ENCODE assay signal across 1 cellular context in genomic region chr5:173512637-173513435, GRCh38.
TF ChIP-seq lines count a peak whose summit lies in the region.

No MANE protein-coding gene starts in this region.

TF ChIP-seq in IMR-90, 13 proteins besides CTCF, POLR2A, EP300 and RAD21:
- no peak for TF ChIP-seq MXI1 (IDR thresholded peaks at IDR 0.05; ENCODE audit: borderline replicate concordance, low read depth, low read length)
- TF ChIP-seq USF2 (IDR thresholded peaks at IDR 0.05; ENCODE audit: low read depth, low read length), result no peak
- TF ChIP-seq MAFK (IDR thresholded peaks at IDR 0.05; ENCODE audit: low read depth, low read length), result no peak
- TF ChIP-seq BHLHE40 (IDR thresholded peaks at IDR 0.05; ENCODE audit: low read depth, low read length), result no peak
- TF ChIP-seq NFE2L2 (IDR thresholded peaks at IDR 0.05; ENCODE audit: low read depth, low read length), result no peak
